Comparison of ENCODE assay signal across 15 cellular contexts in the genomic region with DNA sequence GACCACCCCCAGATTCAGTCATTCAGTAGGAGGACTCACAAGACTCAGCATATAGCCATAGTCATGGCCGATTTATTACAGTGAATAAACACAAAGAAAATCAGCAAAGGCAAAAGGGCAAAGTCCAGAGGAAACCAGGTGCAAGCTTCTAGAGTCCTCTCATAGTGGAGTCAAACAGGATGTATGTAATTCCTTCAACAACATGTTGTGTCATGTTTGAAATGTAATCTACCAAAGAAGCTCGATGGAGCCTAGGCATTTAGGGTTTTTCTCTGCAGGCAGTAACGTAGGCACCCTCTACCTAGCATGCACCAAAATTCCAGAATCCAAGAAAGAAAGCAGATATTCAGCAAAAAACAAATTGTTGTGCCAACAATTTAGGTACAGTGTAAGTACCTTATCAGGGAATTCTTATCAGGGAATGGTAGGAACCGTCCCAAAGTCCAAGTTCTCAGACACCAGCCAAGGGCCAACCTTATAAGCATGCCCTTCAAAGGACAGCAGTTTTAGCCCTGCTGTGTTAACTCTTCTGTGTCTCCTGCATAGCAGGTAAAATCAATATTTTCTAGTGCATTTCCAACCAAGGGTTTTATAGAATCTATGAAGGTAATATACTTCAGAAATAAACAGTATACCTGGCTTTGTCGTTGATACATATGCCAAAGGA. TPM values are rescaled to one million over a fixed set of nuclear protein-coding genes. Genes with fewer than 3 reads are reported as not detected.
A peak's percentile ranks its signal among the peaks of the same experiment; 100 is the strongest.
DNase-seq lines count a peak whose midpoint lies in the region; ATAC-seq and TF ChIP-seq lines count a peak whose summit lies in the region.
"Had no signal": no experiment of that assay in that cellular context is flagged by ENCODE, and none has a peak within 500 bp of the region (broad histone marks: within the 10 kb centered on the region; RNA-seq: fewer than 3 reads in every experiment).

No MANE protein-coding gene starts in this region.

- H3F3A ChIP-seq in SU-DHL-6 (ENCODE audit: insufficient read depth): no peaks in the 10 kb centered on the region

- peak overlapping the region; percentile 56 for H3K4me2 ChIP-seq in SU-DHL-6 (ENCODE audit: low read depth, low read length, poor library complexity, severe bottlenecking)

- TF ChIP-seq CTCF in right atrium auricular region (IDR thresholded peaks at IDR 0.05) (no peak), SU-DHL-6 (IDR thresholded peaks at IDR 0.05; ENCODE audit: insufficient read depth, low read length, poor library complexity, severe bottlenecking) (no peak), upper lobe of right lung (IDR thresholded peaks at IDR 0.05) (no peak)

- no peak overlapping the region for H3K4me3 ChIP-seq in right atrium auricular region
- H3K4me3 ChIP-seq in SU-DHL-6 (ENCODE audit: insufficient read depth, low read length, poor library complexity, severe bottlenecking): no peak overlapping the region
- no peak overlapping the region for H3K4me3 ChIP-seq in thymus (ENCODE audit: low read length)
- H3K4me3 ChIP-seq in upper lobe of right lung: no peak overlapping the region
- H3K4me3 ChIP-seq: coronary artery, GM23248, left lung had no signal

- H3K9me3 ChIP-seq in right atrium auricular region: peaks cover 0 to 19% of the 10 kb centered on the region in 2 donors
- peaks cover 13% of the 10 kb centered on the region for H3K9me3 ChIP-seq in SU-DHL-6 (ENCODE audit: insufficient read depth, low read length)
- peaks cover 1% of the 10 kb centered on the region for H3K9me3 ChIP-seq in thymus (ENCODE audit: control insufficient read depth)
- H3K9me3 ChIP-seq in upper lobe of right lung: peaks cover 5% of the 10 kb centered on the region

- intact Hi-C loops in Right ventricle myocardium superior (cut with DNase I) (no loop called here), upper lobe of right lung (cut with DNase I) (no loop called here)

- H2AFZ ChIP-seq in SU-DHL-6 (ENCODE audit: low read depth, low read length, severe bottlenecking): no peak overlapping the region
- H2AFZ ChIP-seq: GM23248 had no signal

- DNase-seq in Right ventricle myocardium superior (no peak), right atrium auricular region (ENCODE audit: low spot score) (no peak), erythroblast (lab: John Stamatoyannopoulos, UW) (peak; percentile 32 to 60), upper lobe of right lung (no peak)
- DNase-seq: activated effector memory CD4-positive, alpha-beta T cell treated with Interleukin-2 at 50 U/mL for 16 hours; GM23248; left lung; NCI-H187 had no signal

- H3K27me3 ChIP-seq in right atrium auricular region: no peaks in the 10 kb centered on the region
- no peaks in the 10 kb centered on the region for H3K27me3 ChIP-seq in SU-DHL-6 (ENCODE audit: low read length)
- H3K27me3 ChIP-seq in thymus (ENCODE audit: control insufficient read depth, insufficient read depth): no peaks in the 10 kb centered on the region
- H3K27me3 ChIP-seq in upper lobe of right lung: no peaks in the 10 kb centered on the region
- H3K27me3 ChIP-seq: left lung had no signal

- TF ChIP-seq POLR2A in erythroblast (IDR thresholded peaks at IDR 0.05; ENCODE audit: low read length): no peak

- 0 out of 2 replicates have a peak overlapping the region, but pooled peaks have one; percentile 33 for H3K9ac ChIP-seq in SU-DHL-6 (ENCODE audit: low read length)
- H3K9ac ChIP-seq: GM23248 had no signal

- H3K4me1 ChIP-seq in right atrium auricular region: no peaks in the 10 kb centered on the region
- peaks cover 32% of the 10 kb centered on the region for H3K4me1 ChIP-seq in thymus (ENCODE audit: control insufficient read depth, insufficient read depth, low read length)
- H3K4me1 ChIP-seq in upper lobe of right lung: peaks cover 8% of the 10 kb centered on the region

- no peaks in the 10 kb centered on the region for H4K20me1 ChIP-seq in SU-DHL-6 (ENCODE audit: low read depth, low read length)

- WGBS in thymus: 71% methylated on average over 5 of the region's 5 CpGs

- H3K36me3 ChIP-seq in right atrium auricular region (no peaks in the 10 kb centered on the region), SU-DHL-6 (ENCODE audit: low read length) (peaks cover 12% of the 10 kb centered on the region), thymus (ENCODE audit: control insufficient read depth, insufficient read depth) (no peaks in the 10 kb centered on the region), upper lobe of right lung (no peaks in the 10 kb centered on the region)
- H3K36me3 ChIP-seq: left lung had no signal

- H3K79me2 ChIP-seq in SU-DHL-6 (ENCODE audit: insufficient read depth, low read length): no peaks in the 10 kb centered on the region

- no peaks in the 10 kb centered on the region for H3K9me2 ChIP-seq in SU-DHL-6 (replicated peaks; ENCODE audit: insufficient read depth, low read length)

- no peak overlapping the region for H3K27ac ChIP-seq in right atrium auricular region
- no peak overlapping the region for H3K27ac ChIP-seq in SU-DHL-6 (ENCODE audit: low read depth, low read length)
- peak overlapping the region; percentile 62 for H3K27ac ChIP-seq in thymus (ENCODE audit: low read depth)
- H3K27ac ChIP-seq in upper lobe of right lung: no peak overlapping the region
- H3K27ac ChIP-seq: coronary artery, GM23248, left lung had no signal

- peak; percentile 51 for ATAC-seq in Right ventricle myocardium superior (ENCODE audit: poor library complexity)
- ATAC-seq in GM21723 (IDR thresholded peaks at IDR 0.05; ENCODE audit: unreplicated experiment): no peak
- no peak for ATAC-seq in HG03439 (IDR thresholded peaks at IDR 0.05; ENCODE audit: unreplicated experiment)
- no peak for ATAC-seq in upper lobe of right lung
- ATAC-seq: left lung had no signal

RNA-seq across cellular contexts. Expression of a gene that starts 16.1 kb away (rescaled TPM):
- total RNA-seq in Right ventricle myocardium superior (0.30 TPM), right atrium auricular region (1 to 10 TPM in 1 of 2 donors, under 1 TPM in 1; 0.19 to 1.3 TPM), upper lobe of right lung (4.4 TPM)
- polyA plus RNA-seq in thymus: 12.6 TPM
- total RNA-seq: GM23248, HT1080, pulmonary artery endothelial cell had no signal
- polyA plus RNA-seq: GM23248 had no signal

RNA-seq across cellular contexts. Expression of a gene that starts 40.2 kb away (rescaled TPM):
- total RNA-seq in Right ventricle myocardium superior: 2.5 TPM
- 1 to 10 TPM; 2.5 to 3.1 TPM for total RNA-seq in right atrium auricular region
- polyA plus RNA-seq in thymus: 5.9 TPM
- 20.7 TPM for total RNA-seq in upper lobe of right lung
- total RNA-seq: GM23248, HT1080, pulmonary artery endothelial cell had no signal
- polyA plus RNA-seq: GM23248 had no signal

Comparison
In these comparisons a context has a peak if more than half of its experiments do, and no peak if none do; other contexts are left out.
1. DNase-seq: peak in erythroblast (2 of 2); none in Right ventricle myocardium superior (single experiment), right atrium auricular region (single experiment) and upper lobe of right lung (single experiment).